10 cellular contexts compared by ENCODE assay signal in the genomic region with DNA sequence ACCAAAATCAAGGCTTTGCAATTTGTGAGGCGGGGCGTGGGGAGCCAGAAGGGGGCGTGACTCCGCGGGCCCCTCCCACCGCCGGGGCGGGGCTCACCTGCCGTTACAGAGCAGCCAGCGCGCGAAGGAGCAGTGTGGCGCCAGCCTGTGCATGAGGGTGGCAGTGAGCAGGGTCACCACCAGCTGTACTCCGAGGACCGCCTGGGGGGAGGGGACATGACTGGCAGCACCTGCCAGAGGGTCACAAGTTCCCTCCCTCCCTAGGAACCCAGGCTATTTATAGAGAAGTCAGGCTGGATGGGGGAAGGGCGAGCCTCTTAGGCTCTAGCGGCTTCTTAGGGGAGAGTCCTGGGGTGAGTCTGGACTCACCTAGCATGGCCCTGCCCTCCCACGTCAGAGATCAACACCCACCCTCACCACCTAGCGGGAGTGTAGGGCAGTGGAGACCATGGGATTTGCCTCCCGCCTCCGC. TPM values are rescaled to one million over a fixed set of nuclear protein-coding genes. Genes with fewer than 3 reads are reported as not detected.
A peak's percentile ranks its signal among the peaks of the same experiment; 100 is the strongest.
DNase-seq lines count a peak whose midpoint lies in the region; ATAC-seq and TF ChIP-seq lines count a peak whose summit lies in the region.
"Had no signal": no experiment of that assay in that cellular context is flagged by ENCODE, and none has a peak within 500 bp of the region (broad histone marks: within the 10 kb centered on the region; RNA-seq: fewer than 3 reads in every experiment).

No MANE protein-coding gene starts in this region.

- no peak for TF ChIP-seq CTCF in nephron (IDR thresholded peaks at IDR 0.05; ENCODE audit: unreplicated experiment in 3 of 3)

- intact Hi-C loops in activated naive CD4-positive, alpha-beta T cell treated with anti-CD3 and anti-CD28 coated beads for 36 hours (cut with micrococcal nuclease), result loop anchor here (5.0 kb wide), 1 partner anchor 102 kb away; a partner anchor contains a TSS
- intact Hi-C loops in posterior vena cava (cut with DNase I), result loop anchor here (5.0 kb wide), 2 partner anchors 77 to 743 kb away; no protein-coding TSS in a partner anchor

- H3K4me3 Mint-ChIP-seq in activated naive CD4-positive, alpha-beta T cell treated with anti-CD3 and anti-CD28 coated beads for 36 hours, result peak overlapping the region; percentile 32
- H3K4me3 Mint-ChIP-seq in nephron, result peak overlapping the region in 2 of 3 experiments; percentile 25 to 27

- H3K9me3 Mint-ChIP-seq in activated naive CD4-positive, alpha-beta T cell treated with anti-CD3 and anti-CD28 coated beads for 36 hours, result peaks cover 10% of the 10 kb centered on the region
- H3K9me3 Mint-ChIP-seq in nephron, result peaks cover 3% of the 10 kb centered on the region

- DNase-seq in COLO668 (lab: John Stamatoyannopoulos, UW; ENCODE audit: unreplicated experiment) (peak; percentile 19), NCI-H1417 treated with DMSO at 0.1 percent for 48 hours (lab: John Stamatoyannopoulos, UW) (peak; percentile 36), left lobe of liver (ENCODE audit: low spot score) (no peak), posterior vena cava (ENCODE audit: low spot score) (no peak), SKM-1 (lab: John Stamatoyannopoulos, UW; ENCODE audit: unreplicated experiment) (no peak), foreskin melanocyte (no peak)
- DNase-seq in activated naive CD4-positive, alpha-beta T cell treated with anti-CD3 and anti-CD28 coated beads for 36 hours, result peak; percentile 44
- DNase-seq: GDM1 had no signal

- H3K27me3 Mint-ChIP-seq in activated naive CD4-positive, alpha-beta T cell treated with anti-CD3 and anti-CD28 coated beads for 36 hours (ENCODE audit: low read depth), result no peaks in the 10 kb centered on the region
- peaks cover 6% of the 10 kb centered on the region for H3K27me3 Mint-ChIP-seq in nephron (ENCODE audit: low read depth)

- no peak overlapping the region for H3K27ac Mint-ChIP-seq in activated naive CD4-positive, alpha-beta T cell treated with anti-CD3 and anti-CD28 coated beads for 36 hours
- no peak overlapping the region for H3K27ac Mint-ChIP-seq in nephron

- CTCF ChIA-PET in activated naive CD4-positive, alpha-beta T cell treated with anti-CD3 and anti-CD28 coated beads for 36 hours (lab: Charles Lee), result interaction anchor here (0.7 to 1.8 kb wide), 2 partner anchors 12 to 40 kb away, joined by 3 to 7 read pairs; no protein-coding TSS in a partner anchor

- peaks cover 21% of the 10 kb centered on the region for H3K36me3 Mint-ChIP-seq in activated naive CD4-positive, alpha-beta T cell treated with anti-CD3 and anti-CD28 coated beads for 36 hours (ENCODE audit: low read depth)
- peaks cover 26% of the 10 kb centered on the region for H3K36me3 Mint-ChIP-seq in nephron (ENCODE audit: low read depth)

- peaks cover 27% of the 10 kb centered on the region for H3K4me1 Mint-ChIP-seq in activated naive CD4-positive, alpha-beta T cell treated with anti-CD3 and anti-CD28 coated beads for 36 hours (ENCODE audit: low read depth)
- H3K4me1 Mint-ChIP-seq in nephron, result peaks cover 14% of the 10 kb centered on the region

- no peak for ATAC-seq in left lobe of liver
- ATAC-seq: Panc1 had no signal

RNA-seq across cellular contexts. Expression of a gene that starts 3.6 kb away (rescaled TPM):
- total RNA-seq in activated naive CD4-positive, alpha-beta T cell treated with anti-CD3 and anti-CD28 coated beads for 36 hours, result 10 to 100 TPM; 18.1 to 18.3 TPM
- total RNA-seq in left lobe of liver (24.9 TPM), posterior vena cava (10 to 100 TPM; 14.0 to 20.1 TPM)

RNA-seq across cellular contexts. Expression of a gene that starts 35.3 kb away (rescaled TPM):
- total RNA-seq in activated naive CD4-positive, alpha-beta T cell treated with anti-CD3 and anti-CD28 coated beads for 36 hours, result 1 to 10 TPM; 3.1 to 4.6 TPM
- total RNA-seq in left lobe of liver (2.8 TPM), posterior vena cava (1 to 10 TPM in 1 of 2 donors, under 1 TPM in 1; 0.76 to 1.3 TPM)

RNA-seq across cellular contexts. Expression of a gene that starts 57.2 kb away (rescaled TPM):
- 10 to 100 TPM; 14.0 to 16.1 TPM for total RNA-seq in activated naive CD4-positive, alpha-beta T cell treated with anti-CD3 and anti-CD28 coated beads for 36 hours
- 13.3 TPM for total RNA-seq in left lobe of liver
- total RNA-seq in posterior vena cava, result 10 to 100 TPM; 16.2 to 19.4 TPM

RNA-seq across cellular contexts. Expression of a gene that starts 57.3 kb away (rescaled TPM):
- total RNA-seq in activated naive CD4-positive, alpha-beta T cell treated with anti-CD3 and anti-CD28 coated beads for 36 hours, result 10 to 100 TPM; 48.4 to 49.3 TPM
- total RNA-seq in left lobe of liver, result 20.8 TPM
- total RNA-seq in posterior vena cava, result 10 to 100 TPM; 32.8 to 36.6 TPM

Comparison
In these comparisons a context has a peak if more than half of its experiments do, and no peak if none do; other contexts are left out.
1. DNase-seq: peak in COLO668 (single experiment), NCI-H1417 treated with DMSO at 0.1 percent for 48 hours (single experiment) and activated naive CD4-positive, alpha-beta T cell treated with anti-CD3 and anti-CD28 coated beads for 36 hours (single experiment); none in left lobe of liver (single experiment), posterior vena cava (single experiment), SKM-1 (single experiment) and foreskin melanocyte (single experiment).